ENCODE assay signal across 28 cellular contexts in the genomic region with DNA sequence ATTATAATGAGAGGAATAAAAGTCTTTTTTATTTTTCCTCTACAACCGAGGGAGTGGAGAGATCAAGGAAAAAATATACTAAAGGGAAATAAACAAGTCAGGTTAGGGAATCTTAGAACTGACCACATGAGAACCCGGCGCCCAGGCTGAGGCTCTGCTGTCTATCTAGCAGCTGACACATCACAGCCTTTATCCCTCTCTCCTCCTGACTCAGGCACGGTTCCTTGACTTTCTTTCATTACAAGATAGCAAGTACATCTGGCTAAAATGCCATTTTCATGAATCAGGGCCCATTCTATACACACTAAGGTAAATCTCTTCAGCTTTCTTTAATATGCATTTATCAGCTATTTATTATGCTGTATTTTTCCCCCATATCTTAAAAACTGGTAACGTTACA.
DNase-seq lines count a peak whose midpoint lies in the region; ATAC-seq and TF ChIP-seq lines count a peak whose summit lies in the region.
"Had no signal": no experiment of that assay in that cellular context is flagged by ENCODE, and none has a peak within 500 bp of the region (broad histone marks: within the 10 kb centered on the region; RNA-seq: fewer than 3 reads in every experiment).

No MANE protein-coding gene starts in this region.

- no peak overlapping the region for H2BK5ac ChIP-seq in trophoblast cell (ENCODE audit: low read depth, low read length, poor library complexity)

- no peak overlapping the region for H2AK5ac ChIP-seq in trophoblast cell (ENCODE audit: low read length)

- H3K4me3 ChIP-seq in foreskin fibroblast (ENCODE audit: low read depth in 1 of 2, low read length in 2 of 2) = no peak overlapping the region
- H3K4me3 ChIP-seq in trophoblast cell (ENCODE audit: low read depth, low read length) = no peak overlapping the region
- H3K4me3 ChIP-seq: heart right ventricle, K562, neural progenitor cell, psoas muscle, testis had no signal

- H3K36me3 Mint-ChIP-seq in natural killer cell treated with Interleukin-12 subunit alpha and Interleukin-12 subunit beta and Interleukin-15 and Interleukin-18, amount 100 ng/mL, for 72 hours = no peaks in the 10 kb centered on the region
- H3K36me3 Mint-ChIP-seq: CD4-positive, alpha-beta memory T cell; neural progenitor cell; stimulated activated naive B cell treated with anti-CD40 and anti-IgM and Interleukin-4, amounts not matched to agents 10 μg/mL and 1 μg/mL and 100 μg/mL, for 72 hours; T-cell had no signal

- H3K9ac ChIP-seq in trophoblast cell (ENCODE audit: low read length) = no peak overlapping the region
- H3K9ac ChIP-seq: neural progenitor cell had no signal

- no peak overlapping the region for H2AFZ ChIP-seq in trophoblast cell (ENCODE audit: insufficient read depth, low read length, poor library complexity)
- H2AFZ ChIP-seq: neural progenitor cell had no signal

- WGBS in trophoblast cell (ENCODE audit: extremely low coverage, insufficient coverage, insufficient read length) = no CpG with 5 or more reads among the region's 5 CpGs

- H3K23ac ChIP-seq in trophoblast cell (ENCODE audit: low read length) = no peak overlapping the region

- H3K79me1 ChIP-seq in trophoblast cell (ENCODE audit: low read length) = no peaks in the 10 kb centered on the region

- TF ChIP-seq POLR2A in erythroblast (IDR thresholded peaks at IDR 0.05; ENCODE audit: low read length) = no peak

- no peaks in the 10 kb centered on the region for H3K9me3 Mint-ChIP-seq in natural killer cell treated with Interleukin-12 subunit alpha and Interleukin-12 subunit beta and Interleukin-15 and Interleukin-18, amount 100 ng/mL, for 72 hours
- H3K9me3 Mint-ChIP-seq: T-cell had no signal

- no peak overlapping the region for H3K4ac ChIP-seq in trophoblast cell (ENCODE audit: low read depth, low read length)

- DNase-seq in LHCN-M2 (ENCODE audit: low read depth) = peak; percentile 88
- peak; percentile 35 for DNase-seq in astrocyte of the hippocampus (ENCODE audit: low read depth, low spot score)
- peak; percentile 55 to 70 for DNase-seq in foreskin fibroblast
- peak; percentile 83 to 91 for DNase-seq in trophoblast cell
- DNase-seq in erythroblast (lab: John Stamatoyannopoulos, UW) = no peak
- no peak for DNase-seq in MV-4-11 (lab: John Stamatoyannopoulos, UW)
- no peak for DNase-seq in natural killer cell treated with Interleukin-12 subunit alpha and Interleukin-12 subunit beta and Interleukin-15 and Interleukin-18, amount 100 ng/mL, for 72 hours (ENCODE audit: low spot score)
- DNase-seq: activated CD4-positive, alpha-beta T cell treated with anti-CD3 and anti-CD28 coated beads for 1 hour; activated CD8-positive, alpha-beta memory T cell treated with anti-CD3 and anti-CD28 coated beads for 24 hours; activated naive CD4-positive, alpha-beta T cell treated with Interleukin-2 at 50 U/mL for 16 hours; activated T-cell treated with anti-CD3 and anti-CD28 coated beads, Interleukin-2, amount 50 U/mL, for 48 hours; amygdala; CD4-positive, alpha-beta memory T cell; endodermal cell; GDM1; heart right ventricle; left ventricle myocardium superior; NCI-H187; NCI-H345; PC-3; psoas muscle; SHP77 treated with DMSO at 0.1 percent for 48 hours; stimulated activated CD4-positive, alpha-beta T cell treated with anti-CD3 and anti-CD28 coated beads, Interleukin-2, amount 100 ng/mL, for 24 hours; stimulated activated naive B cell treated with anti-CD40 and anti-IgM and Interleukin-4, amounts not matched to agents 10 μg/mL and 1 μg/mL and 100 μg/mL, for 72 hours; T-cell; testis had no signal

- H4K8ac ChIP-seq in trophoblast cell (ENCODE audit: low read depth, low read length) = no peak overlapping the region

- no peaks in the 10 kb centered on the region for H3K27me3 ChIP-seq in trophoblast cell (ENCODE audit: insufficient read depth, low read length)
- H3K27me3 ChIP-seq: heart right ventricle, neural progenitor cell, testis had no signal

- H3K79me2 ChIP-seq in trophoblast cell (ENCODE audit: control insufficient read depth, insufficient read depth, low read length, poor library complexity) = no peaks in the 10 kb centered on the region

- H3K9me3 ChIP-seq in trophoblast cell (ENCODE audit: insufficient read depth, low read depth, low read length) = no peaks in the 10 kb centered on the region
- H3K9me3 ChIP-seq: psoas muscle, testis had no signal

- no peak overlapping the region for H3K18ac ChIP-seq in trophoblast cell (ENCODE audit: low read length)

- H3K4me1 Mint-ChIP-seq in natural killer cell treated with Interleukin-12 subunit alpha and Interleukin-12 subunit beta and Interleukin-15 and Interleukin-18, amount 100 ng/mL, for 72 hours (ENCODE audit: low read depth in 2 of 2) = no peaks in the 10 kb centered on the region
- H3K4me1 Mint-ChIP-seq: CD4-positive, alpha-beta memory T cell; endodermal cell; stimulated activated naive B cell treated with anti-CD40 and anti-IgM and Interleukin-4, amounts not matched to agents 10 μg/mL and 1 μg/mL and 100 μg/mL, for 72 hours; T-cell had no signal

- no peak for TF ChIP-seq CTCF in foreskin fibroblast (IDR thresholded peaks at IDR 0.05; ENCODE audit: low read depth, low read length)

- no peak overlapping the region for H3K4me2 ChIP-seq in trophoblast cell (ENCODE audit: low read length)
- H3K4me2 ChIP-seq: neural progenitor cell had no signal

- H3K27ac ChIP-seq in trophoblast cell (ENCODE audit: low read depth, low read length) = no peak overlapping the region
- H3K27ac ChIP-seq: heart right ventricle, neural progenitor cell, psoas muscle, testis had no signal

- no peak overlapping the region for H2BK120ac ChIP-seq in trophoblast cell (ENCODE audit: insufficient read depth, low read length, poor library complexity)

- H4K12ac ChIP-seq in trophoblast cell (ENCODE audit: low read depth, low read length) = no peak overlapping the region

- no peak overlapping the region for H3K4me3 Mint-ChIP-seq in natural killer cell treated with Interleukin-12 subunit alpha and Interleukin-12 subunit beta and Interleukin-15 and Interleukin-18, amount 100 ng/mL, for 72 hours
- H3K4me3 Mint-ChIP-seq: CD4-positive, alpha-beta memory T cell; endodermal cell; neural progenitor cell; stimulated activated naive B cell treated with anti-CD40 and anti-IgM and Interleukin-4, amounts not matched to agents 10 μg/mL and 1 μg/mL and 100 μg/mL, for 72 hours; T-cell had no signal

- H3K36me3 ChIP-seq in trophoblast cell (ENCODE audit: control insufficient read depth in 1 of 2, insufficient read depth in 2 of 2, low read length in 2 of 2) = no peaks in the 10 kb centered on the region
- H3K36me3 ChIP-seq: heart right ventricle, neural progenitor cell had no signal

- no peaks in the 10 kb centered on the region for H3K4me1 ChIP-seq in trophoblast cell (ENCODE audit: control insufficient read depth in 1 of 2, insufficient read depth in 2 of 2, low read length in 2 of 2)
- H3K4me1 ChIP-seq: heart right ventricle, psoas muscle, testis had no signal

- ATAC-seq in natural killer cell treated with Interleukin-12 subunit alpha and Interleukin-12 subunit beta and Interleukin-15 and Interleukin-18, amount 100 ng/mL, for 72 hours = no peak
- ATAC-seq: heart right ventricle; K562; left ventricle myocardium superior; PC-3; psoas muscle; stimulated activated naive B cell treated with anti-CD40 and anti-IgM and Interleukin-4, amounts not matched to agents 10 μg/mL and 1 μg/mL and 100 μg/mL, for 72 hours; T-cell had no signal

- no peak overlapping the region for H2BK12ac ChIP-seq in trophoblast cell (ENCODE audit: low read length)

- H3K14ac ChIP-seq in trophoblast cell (ENCODE audit: low read length) = no peak overlapping the region

- no peaks in the 10 kb centered on the region for H3K27me3 Mint-ChIP-seq in natural killer cell treated with Interleukin-12 subunit alpha and Interleukin-12 subunit beta and Interleukin-15 and Interleukin-18, amount 100 ng/mL, for 72 hours
- H3K27me3 Mint-ChIP-seq: stimulated activated naive B cell treated with anti-CD40 and anti-IgM and Interleukin-4, amounts not matched to agents 10 μg/mL and 1 μg/mL and 100 μg/mL, for 72 hours; T-cell had no signal

- H3K27ac Mint-ChIP-seq in natural killer cell treated with Interleukin-12 subunit alpha and Interleukin-12 subunit beta and Interleukin-15 and Interleukin-18, amount 100 ng/mL, for 72 hours = no peak overlapping the region
- H3K27ac Mint-ChIP-seq: CD4-positive, alpha-beta memory T cell; endodermal cell; neural progenitor cell; stimulated activated naive B cell treated with anti-CD40 and anti-IgM and Interleukin-4, amounts not matched to agents 10 μg/mL and 1 μg/mL and 100 μg/mL, for 72 hours; T-cell had no signal

- no peak overlapping the region for H4K91ac ChIP-seq in trophoblast cell (ENCODE audit: low read depth, low read length)

Comparison
In these comparisons a context has a peak if more than half of its experiments do, and no peak if none do; other contexts are left out.
1. DNase-seq: peak in LHCN-M2 (single experiment), astrocyte of the hippocampus (single experiment), foreskin fibroblast (2 of 2) and trophoblast cell (2 of 2); none in erythroblast (0 of 2), MV-4-11 (single experiment) and natural killer cell treated with Interleukin-12 subunit alpha and Interleukin-12 subunit beta and Interleukin-15 and Interleukin-18, amount 100 ng/mL, for 72 hours (single experiment).